ENCODE assay signal across 23 cellular contexts in the genomic region with DNA sequence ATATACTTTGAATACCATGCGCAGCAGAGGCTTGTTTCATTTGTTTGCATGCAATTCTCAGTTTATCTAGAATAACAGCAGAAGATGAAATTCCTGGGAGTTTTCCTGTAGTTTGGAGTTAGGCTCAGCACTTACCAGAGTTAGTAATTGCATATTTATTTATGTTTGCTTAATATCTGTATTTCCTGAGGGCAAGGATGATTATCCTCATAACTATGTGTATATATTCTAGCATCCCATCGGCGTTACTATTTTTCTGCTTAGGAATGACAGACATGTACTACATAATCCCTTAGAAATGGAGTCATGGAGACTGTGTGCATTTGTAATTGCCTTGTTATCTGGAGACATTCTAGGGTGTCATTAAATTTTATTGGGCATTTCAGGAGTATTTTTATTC.
DNase-seq lines count a peak whose midpoint lies in the region; ATAC-seq and TF ChIP-seq lines count a peak whose summit lies in the region.
"Had no signal": no experiment of that assay in that cellular context is flagged by ENCODE, and none has a peak within 500 bp of the region (broad histone marks: within the 10 kb centered on the region; RNA-seq: fewer than 3 reads in every experiment).

No MANE protein-coding gene starts in this region.

- TF ChIP-seq CTCF in RWPE2 (IDR thresholded peaks at IDR 0.05; ENCODE audit: poor library complexity, severe bottlenecking) (no peak), retinal pigment epithelial cell (conservative IDR thresholded peaks at IDR 0.05; ENCODE audit: low read depth, low read length) (no peak)

- peak; percentile 80 for DNase-seq in GM04503 (ENCODE audit: low read depth)
- DNase-seq in RWPE2 (ENCODE audit: low spot score): no peak
- DNase-seq in fibroblast of peridontal ligament (ENCODE audit: extremely low read depth): peak; percentile 5
- DNase-seq in retinal pigment epithelial cell (ENCODE audit: low read depth): peak; percentile 58
- DNase-seq in activated CD4-positive, CD25-positive, alpha-beta regulatory T cell (lab: John Stamatoyannopoulos, UW): no peak
- DNase-seq in activated CD4-positive, alpha-beta T cell treated with anti-CD3 and anti-CD28 coated beads, Interleukin-2, amount 50 U/mL, for 1 hour: no peak
- DNase-seq in medulla oblongata (ENCODE audit: extremely low spot score): no peak
- DNase-seq in activated effector memory CD4-positive, alpha-beta T cell treated with anti-CD3 and anti-CD28 coated beads, Interleukin-2, amount 50 U/mL, for 16 hours: no peak
- DNase-seq: activated CD4-positive, alpha-beta T cell treated with anti-CD3 and anti-CD28 coated beads for 4 hours; central memory CD4-positive, alpha-beta T cell; DMS 273 treated with DMSO at 0.1 percent for 48 hours; GF-D8; head of caudate nucleus; immature natural killer cell; KBM-7; left ventricle myocardium superior; mucosa of descending colon; NCI-H187 treated with DMSO at 0.1 percent for 48 hours; PC-3; SIG-M5; T-cell had no signal

- H3K4me3 ChIP-seq in RWPE2 (ENCODE audit: severe bottlenecking): no peak overlapping the region
- no peak overlapping the region for H3K4me3 ChIP-seq in retinal pigment epithelial cell (ENCODE audit: low read length)
- H3K4me3 ChIP-seq: GM12878, mucosa of descending colon, neural progenitor cell had no signal

- no peaks in the 10 kb centered on the region for H3K36me3 ChIP-seq in RWPE2 (ENCODE audit: low read depth)
- H3K36me3 ChIP-seq: neural progenitor cell had no signal

- no peak overlapping the region for H3K27ac ChIP-seq in RWPE2 (ENCODE audit: poor library complexity, severe bottlenecking)
- H3K27ac ChIP-seq: neural progenitor cell had no signal

- no peaks in the 10 kb centered on the region for H3K4me1 ChIP-seq in RWPE2 (ENCODE audit: insufficient read depth, poor library complexity, severe bottlenecking)
- H3K4me1 ChIP-seq: neural progenitor cell had no signal

- no peaks in the 10 kb centered on the region for H3K9me3 ChIP-seq in RWPE2 (ENCODE audit: severe bottlenecking)
- H3K9me3 ChIP-seq: mucosa of descending colon had no signal

- H3K27me3 ChIP-seq in RWPE2 (ENCODE audit: insufficient read depth, poor library complexity, severe bottlenecking): no peaks in the 10 kb centered on the region
- H3K27me3 ChIP-seq: neural progenitor cell had no signal

- ATAC-seq in RWPE2 (ENCODE audit: low read depth): peak; percentile 51; the same call in 2 of the 3 replicates
- ATAC-seq: GM12878, left ventricle myocardium superior, mucosa of descending colon, PC-3, T-cell had no signal

Comparison
In these comparisons a context has a peak if more than half of its experiments do, and no peak if none do; other contexts are left out.
1. DNase-seq: peak in GM04503 (single experiment), fibroblast of peridontal ligament (single experiment) and retinal pigment epithelial cell (single experiment); none in RWPE2 (single experiment), activated CD4-positive, CD25-positive, alpha-beta regulatory T cell (0 of 4), activated CD4-positive, alpha-beta T cell treated with anti-CD3 and anti-CD28 coated beads, Interleukin-2, amount 50 U/mL, for 1 hour (single experiment), medulla oblongata (single experiment) and activated effector memory CD4-positive, alpha-beta T cell treated with anti-CD3 and anti-CD28 coated beads, Interleukin-2, amount 50 U/mL, for 16 hours (single experiment).